ENCODE assay signal across 8 cellular contexts in genomic region chr17:1643293-1643998, GRCh38. TPM values are rescaled to one million over a fixed set of nuclear protein-coding genes. Genes with fewer than 3 reads are reported as not detected.
DNase-seq lines count a peak whose midpoint lies in the region; ATAC-seq, FAIRE-seq and TF ChIP-seq lines count a peak whose summit lies in the region.

No MANE protein-coding gene starts in this region.

- peaks cover 2% of the 10 kb centered on the region for H3K36me3 Mint-ChIP-seq in astrocyte (ENCODE audit: low read depth, unreplicated experiment)

- ATAC-seq in SK-N-SH treated with all-trans-retinoic acid at 6 μM for 48 hours: no peak

- peaks cover 5% of the 10 kb centered on the region for H3F3A ChIP-seq in SK-N-SH (replicated peaks; ENCODE audit: insufficient read depth)

- no peak overlapping the region for H3K27ac Mint-ChIP-seq in astrocyte (ENCODE audit: unreplicated experiment)

- peak overlapping the region in 1 of 2 experiments; percentile 46; a peak in 2 of 4 replicates for H3K4me3 ChIP-seq in SK-N-SH (ENCODE audit: low read depth in 2 of 2, low read length in 1 of 2)
- H3K4me3 ChIP-seq in astrocyte (ENCODE audit: insufficient read depth, low read depth, low read length): peak overlapping the region; percentile 48
- peak overlapping the region; percentile 57; the same call in 1 of the 2 replicates for H3K4me3 ChIP-seq in iPS-20b (ENCODE audit: low read length)

- 7% methylated on average over 22 of the region's 90 CpGs for WGBS in SK-N-SH (ENCODE audit: low lambda C conversion rate)

- H3K79me2 ChIP-seq in SK-N-SH (ENCODE audit: insufficient read depth) (no peaks in the 10 kb centered on the region), astrocyte (ENCODE audit: insufficient read depth, low read length) (no peaks in the 10 kb centered on the region)

- peaks cover 2% of the 10 kb centered on the region for H3K27me3 Mint-ChIP-seq in astrocyte (ENCODE audit: low read depth, unreplicated experiment)

- POLR2A ChIA-PET in SK-N-SH (lab: Yijun Ruan, JAX): no interaction called here

- CTCF ChIA-PET in SK-N-SH (lab: Yijun Ruan, JAX): interaction anchor here (0.9 to 1.6 kb wide), 8 partner anchors 12 to 246 kb away, joined by 3 to 14 read pairs (median 4); partner anchors contain the start of genes INPP5K and SLC43A2

- no peaks in the 10 kb centered on the region for H3K9me3 ChIP-seq in SK-N-SH
- no peaks in the 10 kb centered on the region for H3K9me3 ChIP-seq in astrocyte (ENCODE audit: insufficient read depth, low read depth, low read length)
- H3K9me3 ChIP-seq in iPS-20b (ENCODE audit: insufficient read depth, low read depth, low read length): no peaks in the 10 kb centered on the region

- DNase-seq in SK-N-SH (peak; percentile 89), RPMI7951 (ENCODE audit: low read depth) (peak; percentile 11), astrocyte (ENCODE audit: low read depth) (no peak), NCI-H2107 treated with DMSO at 0.1 percent for 48 hours (lab: John Stamatoyannopoulos, UW; ENCODE audit: unreplicated experiment) (no peak)
- peak; percentile 52 for DNase-seq in stimulated activated CD4-positive, alpha-beta T cell treated with anti-CD3 and anti-CD28 coated beads, Interleukin-2, amount 100 ng/mL, for 4 hours (ENCODE audit: low read depth)
- DNase-seq in NK-92 treated with Interleukin-12 subunit alpha and Interleukin-12 subunit beta, amount 100 ng/mL, for 24 hours (lab: John Stamatoyannopoulos, UW): no peak

- H3K9me2 ChIP-seq in SK-N-SH: no peaks in the 10 kb centered on the region

- no peak for FAIRE-seq in astrocyte (lab: Jason Lieb, UNC)

- peak; percentile 19; the same call in 1 of the 2 replicates for TF ChIP-seq CTCF in SK-N-SH (IDR thresholded peaks at IDR 0.05)
- TF ChIP-seq CTCF in astrocyte (IDR thresholded peaks at IDR 0.05; ENCODE audit: insufficient read depth, low read depth, low read length): no peak

- H3K9ac ChIP-seq in SK-N-SH (no peak overlapping the region), astrocyte (ENCODE audit: low read length) (peak overlapping the region; percentile 38), iPS-20b (ENCODE audit: low read depth, low read length) (no peak overlapping the region)

- TF ChIP-seq EP300 in SK-N-SH (IDR thresholded peaks at IDR 0.05; ENCODE audit: borderline replicate concordance in 1 of 2, low read depth in 1 of 2, low read length in 1 of 2): no peak

- peaks cover 18% of the 10 kb centered on the region for H3K4me1 Mint-ChIP-seq in astrocyte (ENCODE audit: low read depth, unreplicated experiment)

- H3K9me3 Mint-ChIP-seq in astrocyte (ENCODE audit: unreplicated experiment): no peaks in the 10 kb centered on the region

- no peaks in the 10 kb centered on the region for H3K27me3 ChIP-seq in SK-N-SH (ENCODE audit: insufficient read depth)
- no peaks in the 10 kb centered on the region for H3K27me3 ChIP-seq in astrocyte (ENCODE audit: insufficient read depth, low read length)
- H3K27me3 ChIP-seq in iPS-20b (ENCODE audit: insufficient read depth, low read length): peaks cover 28% of the 10 kb centered on the region

- no peaks in the 10 kb centered on the region for H4K20me1 ChIP-seq in SK-N-SH (ENCODE audit: insufficient read depth)
- H4K20me1 ChIP-seq in astrocyte (ENCODE audit: insufficient read depth, low read length): no peaks in the 10 kb centered on the region

- peaks cover 13 to 28% of the 10 kb centered on the region in 2 experiments; a peak in 2 of 4 replicates for H3K4me1 ChIP-seq in SK-N-SH (ENCODE audit: control insufficient read depth in 1 of 2, insufficient read depth in 2 of 2, low read depth in 1 of 2, low read length in 1 of 2)
- H3K4me1 ChIP-seq in astrocyte (ENCODE audit: insufficient read depth, low read length): peaks cover 22% of the 10 kb centered on the region
- peaks cover 4% of the 10 kb centered on the region; the same call in 1 of the 2 replicates for H3K4me1 ChIP-seq in iPS-20b (ENCODE audit: insufficient read depth, low read length)

- H3K27ac ChIP-seq in SK-N-SH (ENCODE audit: low read depth in 2 of 2, low read length in 1 of 2): no peak overlapping the region
- H3K27ac ChIP-seq in astrocyte (ENCODE audit: low read depth, low read length): no peak overlapping the region
- no peak overlapping the region for H3K27ac ChIP-seq in iPS-20b (ENCODE audit: low read length)

- H3K4me3 Mint-ChIP-seq in astrocyte (ENCODE audit: unreplicated experiment): no peak overlapping the region

- H3K4me2 ChIP-seq in SK-N-SH (peak overlapping the region; percentile 12; the same call in 1 of the 2 replicates), astrocyte (ENCODE audit: low read length) (peak overlapping the region; percentile 84)

- TF ChIP-seq RAD21 in SK-N-SH (IDR thresholded peaks at IDR 0.05; ENCODE audit: low read length): no peak

- H2AFZ ChIP-seq in SK-N-SH (ENCODE audit: low read depth) (no peak overlapping the region), astrocyte (ENCODE audit: low read depth, low read length) (peak overlapping the region; percentile 81)

- no peaks in the 10 kb centered on the region for H3K36me3 ChIP-seq in SK-N-SH (replicated peaks in 1 of 2; ENCODE audit: control insufficient read depth in 1 of 2, insufficient read depth in 2 of 2, low read length in 1 of 2)
- H3K36me3 ChIP-seq in astrocyte (ENCODE audit: insufficient read depth, low read length): no peaks in the 10 kb centered on the region
- no peaks in the 10 kb centered on the region for H3K36me3 ChIP-seq in iPS-20b (ENCODE audit: insufficient read depth, low read depth, low read length)

TF ChIP-seq in SK-N-SH, 30 proteins besides CTCF, POLR2A, EP300 and RAD21:
- TF ChIP-seq MXI1 (IDR thresholded peaks at IDR 0.05; ENCODE audit: low read depth, low read length): 0 out of 2 replicates have a peak, but pooled peaks have one; percentile 51
- no peak for TF ChIP-seq FOXJ3 (CRISPR knock-in tag; IDR thresholded peaks at IDR 0.05)

TF ChIP-seq in SK-N-SH treated with all-trans-retinoic acid at 6 μM for 48 hours, 23 proteins besides CTCF, POLR2A, EP300 and RAD21:
- TF ChIP-seq CSDC2 (CRISPR knock-in tag; IDR thresholded peaks at IDR 0.05) (no peak), ISL1 (CRISPR knock-in tag; IDR thresholded peaks at IDR 0.05) (no peak), OSR1 (CRISPR knock-in tag; IDR thresholded peaks at IDR 0.05) (no peak)
TF ChIP-seq in SK-N-SH treated with all-trans-retinoic acid at 6 μM for 48 hours: peak in this region for 0.

RNA-seq across cellular contexts. Expression of gene SCARF1, which starts 2.1 kb away (rescaled TPM):
- 0.39 TPM in 2 replicates for polyA plus RNA-seq in SK-N-SH (2012; rRNA removed)
- 0.10 and 0.16 TPM in 2 replicates for polyA plus RNA-seq in SK-N-SH (2012; cell fraction: cytosol; rRNA removed)
- polyA plus RNA-seq in SK-N-SH (2012; cell fraction: nucleus; rRNA removed): 2.0 and 3.6 TPM in 2 replicates
- 0.12 and 0.20 TPM in 2 replicates for total RNA-seq in RPMI7951 (2014; rRNA removed; shearing (Covaris generic))
- 2.9 and 3.9 TPM in 2 replicates for total RNA-seq in astrocyte

RNA-seq across cellular contexts. Expression of gene RILP, which starts 6.2 kb away (rescaled TPM):
- polyA plus RNA-seq in SK-N-SH (2012; rRNA removed): 3.8 and 4.5 TPM in 2 replicates
- polyA plus RNA-seq in SK-N-SH (2012; cell fraction: cytosol; rRNA removed): 2.7 and 3.0 TPM in 2 replicates
- polyA plus RNA-seq in SK-N-SH (2012; cell fraction: nucleus; rRNA removed): 12.1 and 14.6 TPM in 2 replicates
- total RNA-seq in RPMI7951 (2014; rRNA removed; shearing (Covaris generic)): 8.8 and 9.1 TPM in 2 replicates
- 7.5 and 7.8 TPM in 2 replicates for total RNA-seq in astrocyte

RNA-seq across cellular contexts. Expression of gene SLC43A2, which starts 14.8 kb away (rescaled TPM):
- polyA plus RNA-seq in SK-N-SH (2012; rRNA removed): 9.8 and 11.0 TPM in 2 replicates
- 4.7 and 8.6 TPM in 2 replicates for polyA plus RNA-seq in SK-N-SH (2012; cell fraction: cytosol; rRNA removed)
- polyA plus RNA-seq in SK-N-SH (2012; cell fraction: nucleus; rRNA removed): 11.1 and 14.5 TPM in 2 replicates
- total RNA-seq in RPMI7951 (2014; rRNA removed; shearing (Covaris generic)): 2.2 and 2.5 TPM in 2 replicates
- total RNA-seq in astrocyte: 17.9 and 18.0 TPM in 2 replicates

RNA-seq across cellular contexts. Expression of gene PRPF8, which starts 41.2 kb away (rescaled TPM):
- polyA plus RNA-seq in SK-N-SH (2012; rRNA removed): 123 and 149 TPM in 2 replicates
- polyA plus RNA-seq in SK-N-SH (2012; cell fraction: cytosol; rRNA removed): 54.5 and 84.1 TPM in 2 replicates
- polyA plus RNA-seq in SK-N-SH (2012; cell fraction: nucleus; rRNA removed): 251 and 315 TPM in 2 replicates
- total RNA-seq in RPMI7951 (2014; rRNA removed; shearing (Covaris generic)): 65.7 and 69.7 TPM in 2 replicates
- 202 TPM in 2 replicates for total RNA-seq in astrocyte

Comparison
In these comparisons a context has a peak if more than half of its experiments do, and no peak if none do; other contexts are left out.
1. DNase-seq: peak in SK-N-SH (single experiment), RPMI7951 (single experiment) and stimulated activated CD4-positive, alpha-beta T cell treated with anti-CD3 and anti-CD28 coated beads, Interleukin-2, amount 100 ng/mL, for 4 hours (single experiment); none in astrocyte (single experiment), NCI-H2107 treated with DMSO at 0.1 percent for 48 hours (single experiment) and NK-92 treated with Interleukin-12 subunit alpha and Interleukin-12 subunit beta, amount 100 ng/mL, for 24 hours (single experiment).